ENCODE assay signal across 16 cellular contexts in the genomic region with DNA sequence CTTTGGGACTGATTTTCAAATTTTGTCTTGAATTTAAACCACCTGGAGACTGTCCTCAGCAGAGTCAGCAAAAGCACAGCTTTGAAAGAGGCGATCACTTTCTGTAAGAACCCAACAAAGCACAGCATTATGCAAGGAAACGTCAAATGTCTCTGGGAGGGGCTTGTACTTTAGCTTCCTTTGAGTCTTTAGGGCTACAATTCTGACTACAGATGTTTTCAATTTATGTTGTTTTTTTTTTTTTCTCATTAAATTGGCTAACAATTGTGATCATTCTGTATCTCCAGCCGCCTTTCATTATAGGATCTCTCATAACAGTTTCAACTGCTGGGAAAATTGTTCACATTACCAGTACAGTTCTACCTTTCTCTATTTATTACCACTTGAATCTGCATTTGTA. TPM values are rescaled to one million over a fixed set of nuclear protein-coding genes. Genes with fewer than 3 reads are reported as not detected.
DNase-seq lines count a peak whose midpoint lies in the region; ATAC-seq and TF ChIP-seq lines count a peak whose summit lies in the region.
"Had no signal": no experiment of that assay in that cellular context is flagged by ENCODE, and none has a peak within 500 bp of the region (broad histone marks: within the 10 kb centered on the region; RNA-seq: fewer than 3 reads in every experiment).

No MANE protein-coding gene starts in this region.

- no peaks in the 10 kb centered on the region for H3K9me3 Mint-ChIP-seq in activated CD4-positive, alpha-beta T cell treated with anti-CD3 and anti-CD28 coated beads, Interleukin-2, amount 10 ng/mL, durations not matched to agents 24 days and 14 days

- H3K4me3 ChIP-seq in breast epithelium (no peak overlapping the region), mammary epithelial cell (replicated peaks in 1 of 3; ENCODE audit: insufficient read depth in 1 of 3, low read depth in 2 of 3, low read length in 3 of 3) (no peak overlapping the region), osteoblast (ENCODE audit: insufficient read depth, low read length) (no peak overlapping the region)

- H3K79me2 ChIP-seq in mammary epithelial cell (ENCODE audit: insufficient read depth, low read length) (no peaks in the 10 kb centered on the region), osteoblast (ENCODE audit: insufficient read depth, low read length) (no peaks in the 10 kb centered on the region)

- no peak overlapping the region for H3K4me3 Mint-ChIP-seq in activated CD4-positive, alpha-beta T cell treated with anti-CD3 and anti-CD28 coated beads, Interleukin-2, amount 10 ng/mL, durations not matched to agents 24 days and 14 days

- TF ChIP-seq CTCF in breast epithelium (IDR thresholded peaks at IDR 0.05) (no peak), mammary epithelial cell (conservative IDR thresholded peaks at IDR 0.05 in 1 of 2, IDR thresholded peaks at IDR 0.05 in 1 of 2; ENCODE audit: extremely low read depth in 1 of 2, insufficient read depth in 1 of 2, low read depth in 1 of 2, low read length in 2 of 2) (no peak), osteoblast (IDR thresholded peaks at IDR 0.05; ENCODE audit: extremely low read depth, low read depth, low read length) (no peak)

- H4K20me1 ChIP-seq in mammary epithelial cell (ENCODE audit: insufficient read depth, low read length), result no peaks in the 10 kb centered on the region
- no peaks in the 10 kb centered on the region for H4K20me1 ChIP-seq in osteoblast (ENCODE audit: insufficient read depth, low read length)

- H3K27me3 ChIP-seq in breast epithelium (no peaks in the 10 kb centered on the region), mammary epithelial cell (ENCODE audit: insufficient read depth, low read length) (no peaks in the 10 kb centered on the region), osteoblast (ENCODE audit: insufficient read depth, low read length) (no peaks in the 10 kb centered on the region)

- H3K36me3 ChIP-seq in breast epithelium (no peaks in the 10 kb centered on the region), mammary epithelial cell (ENCODE audit: insufficient read depth, low read length) (no peaks in the 10 kb centered on the region), osteoblast (ENCODE audit: insufficient read depth, low read length) (no peaks in the 10 kb centered on the region)

- ATAC-seq in GM21526 (IDR thresholded peaks at IDR 0.05; ENCODE audit: low FRiP score, unreplicated experiment), result no peak
- ATAC-seq in HG02678 (IDR thresholded peaks at IDR 0.05; ENCODE audit: unreplicated experiment), result no peak
- ATAC-seq in GM21447 (IDR thresholded peaks at IDR 0.05; ENCODE audit: unreplicated experiment), result no peak

- no peaks in the 10 kb centered on the region for H3K27me3 Mint-ChIP-seq in activated CD4-positive, alpha-beta T cell treated with anti-CD3 and anti-CD28 coated beads, Interleukin-2, amount 10 ng/mL, durations not matched to agents 24 days and 14 days
- H3K27me3 Mint-ChIP-seq: progenitor cell of endocrine pancreas had no signal

- in situ Hi-C loops in mammary epithelial cell (cut with MboI; ENCODE audit: low sequenced_read_pairs in 2 of 2), result loop anchor here in 1 of 2 donors (25.0 kb wide), 1 partner anchor 485 kb away; no protein-coding TSS in a partner anchor

- H3K27ac ChIP-seq in breast epithelium (peak overlapping the region; percentile 63 to 90), mammary epithelial cell (ENCODE audit: insufficient read depth, low read depth, low read length) (no peak overlapping the region), osteoblast (ENCODE audit: low read depth, low read length) (peak overlapping the region; percentile 93)
- H3K27ac ChIP-seq: 22Rv1 had no signal

- H3K4me1 Mint-ChIP-seq in activated CD4-positive, alpha-beta T cell treated with anti-CD3 and anti-CD28 coated beads, Interleukin-2, amount 10 ng/mL, durations not matched to agents 24 days and 14 days, result no peaks in the 10 kb centered on the region

- no peaks in the 10 kb centered on the region for H3K4me1 ChIP-seq in breast epithelium
- no peaks in the 10 kb centered on the region for H3K4me1 ChIP-seq in mammary epithelial cell (ENCODE audit: insufficient read depth, low read length)
- peaks cover 47% of the 10 kb centered on the region for H3K4me1 ChIP-seq in osteoblast (ENCODE audit: insufficient read depth, low read length)

- BruUV-seq in mammary epithelial cell (replicated peaks; lab: Mats Ljungman, UMichigan), result no TSS peak

- H2AFZ ChIP-seq in mammary epithelial cell (ENCODE audit: low read depth, low read length), result no peak overlapping the region
- no peak overlapping the region for H2AFZ ChIP-seq in osteoblast (ENCODE audit: low read length)

- DNase-seq in breast epithelium (ENCODE audit: low spot score in 2 of 2) (no peak), mammary epithelial cell (no peak), fibroblast of peridontal ligament (ENCODE audit: extremely low read depth) (peak; percentile 98), osteoblast (ENCODE audit: insufficient read length, low spot score, missing footprints) (no peak)
- DNase-seq in activated CD4-positive, alpha-beta T cell treated with anti-CD3 and anti-CD28 coated beads, Interleukin-2, amount 10 ng/mL, durations not matched to agents 24 days and 14 days, result no peak
- DNase-seq: DMS53; effector memory CD4-positive, alpha-beta T cell; H7; midbrain; NCI-H1092; NCI-H524 had no signal

- no peak overlapping the region for H3K4me2 ChIP-seq in mammary epithelial cell (ENCODE audit: insufficient read depth, low read depth, low read length)
- peak overlapping the region; percentile 25 for H3K4me2 ChIP-seq in osteoblast (ENCODE audit: insufficient read depth, low read length)

- 52% methylated on average over 3 of the region's 3 CpGs for WGBS in mammary epithelial cell (ENCODE audit: low coverage, missing lambda C conversion rate)

- H3K27ac Mint-ChIP-seq in activated CD4-positive, alpha-beta T cell treated with anti-CD3 and anti-CD28 coated beads, Interleukin-2, amount 10 ng/mL, durations not matched to agents 24 days and 14 days, result no peak overlapping the region
- H3K27ac Mint-ChIP-seq: progenitor cell of endocrine pancreas had no signal

- intact Hi-C loops in breast epithelium (cut with DNase I; ENCODE audit: low total_unique reads) (no loop called here), mammary epithelial cell (cut with micrococcal nuclease) (no loop called here)
- intact Hi-C loops in activated CD4-positive, alpha-beta T cell treated with anti-CD3 and anti-CD28 coated beads, Interleukin-2, amount 10 ng/mL, durations not matched to agents 24 days and 14 days (cut with micrococcal nuclease), result no loop called here

- no peak overlapping the region for H3K9ac ChIP-seq in mammary epithelial cell (ENCODE audit: insufficient read depth, low read length)

- H3K9me3 ChIP-seq in breast epithelium (no peaks in the 10 kb centered on the region), mammary epithelial cell (replicated peaks; ENCODE audit: insufficient read depth, low read length) (no peaks in the 10 kb centered on the region), osteoblast (ENCODE audit: low read depth, low read length) (no peaks in the 10 kb centered on the region)

- no peaks in the 10 kb centered on the region for H3K36me3 Mint-ChIP-seq in activated CD4-positive, alpha-beta T cell treated with anti-CD3 and anti-CD28 coated beads, Interleukin-2, amount 10 ng/mL, durations not matched to agents 24 days and 14 days (ENCODE audit: low read depth)

- no peak for TF ChIP-seq POLR2A in breast epithelium (IDR thresholded peaks at IDR 0.05)

- CTCF ChIA-PET in mammary epithelial cell (lab: Charles Lee; ENCODE audit: low non-redundant PET), result no interaction called here

- dilution Hi-C loops in mammary epithelial cell (cut with HindIII; ENCODE audit: low sequenced_read_pairs), result no loop called here

RNA-seq across cellular contexts. Expression of a gene that starts 48.3 kb away (rescaled TPM):
- total RNA-seq in breast epithelium (100 to 1,000 TPM in 1 of 3 donors, 10 to 100 TPM in 2; 98.1 to 303 (median 98.6) TPM), mammary epithelial cell (1 to 10 TPM in 1 of 2 donors, not detected in 1; 3.8 TPM), osteoblast (3,160 and 5,672 TPM in 2 replicates)
- polyA plus RNA-seq in mammary epithelial cell, result 0.03 TPM
- polyA minus RNA-seq in mammary epithelial cell, result not detected
- total RNA-seq in activated CD4-positive, alpha-beta T cell treated with anti-CD3 and anti-CD28 coated beads, Interleukin-2, amount 10 ng/mL, durations not matched to agents 24 days and 14 days, result 0.09 TPM in 1 of 2 replicates, not detected in the other
- total RNA-seq: H7 had no signal

Comparison
In these comparisons a context has a peak if more than half of its experiments do, and no peak if none do; other contexts are left out.
1. RNA of a gene that starts 48.3 kb away (total RNA-seq): 3,160 to 5,672 TPM in osteoblast and 98.1 to 303 TPM in breast epithelium; 3.8 TPM in mammary epithelial cell and 0.09 TPM in activated CD4-positive, alpha-beta T cell treated with anti-CD3 and anti-CD28 coated beads, Interleukin-2, amount 10 ng/mL, durations not matched to agents 24 days and 14 days; every median in the first group is over 10 times any median in the second.